ENCODE assay signal across 19 cellular contexts in the genomic region with DNA sequence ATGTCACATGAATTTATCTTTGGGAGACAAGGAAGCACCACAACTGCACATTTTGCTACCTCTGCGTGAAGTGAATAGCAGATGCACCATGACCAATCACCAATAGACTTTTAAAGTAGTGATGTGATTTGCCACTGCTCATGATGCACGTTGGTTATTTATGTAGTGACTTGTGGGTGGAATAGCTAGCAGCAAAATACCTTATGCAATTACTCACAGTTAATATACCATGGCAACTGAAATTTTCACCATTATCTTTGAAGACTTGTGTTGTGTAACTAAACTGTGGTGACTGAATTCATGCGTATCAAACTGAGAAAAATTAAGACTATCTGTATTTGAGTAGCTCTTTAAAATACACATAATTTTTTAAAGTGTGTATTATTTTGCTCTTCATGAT. TPM values are rescaled to one million over a fixed set of nuclear protein-coding genes. Genes with fewer than 3 reads are reported as not detected.
DNase-seq lines count a peak whose midpoint lies in the region; ATAC-seq, FAIRE-seq and TF ChIP-seq lines count a peak whose summit lies in the region.
"Had no signal": no experiment of that assay in that cellular context is flagged by ENCODE, and none has a peak within 500 bp of the region (broad histone marks: within the 10 kb centered on the region; RNA-seq: fewer than 3 reads in every experiment).

No MANE protein-coding gene starts in this region.

- H3K36me3 Mint-ChIP-seq in astrocyte (ENCODE audit: low read depth, unreplicated experiment), result no peaks in the 10 kb centered on the region

- no peaks in the 10 kb centered on the region for H3K4me1 ChIP-seq in astrocyte (ENCODE audit: insufficient read depth, low read length)
- no peaks in the 10 kb centered on the region for H3K4me1 ChIP-seq in stomach
- H3K4me1 ChIP-seq in psoas muscle, result no peaks in the 10 kb centered on the region

- 75 to 89% (median 88%) methylated on average over 3 of the region's 3 CpGs for WGBS in stomach, 5 donors
- 49 to 57% (median 53%) methylated on average over 3 of the region's 3 CpGs for WGBS in psoas muscle, 3 donors

- no peak overlapping the region for H3K27ac ChIP-seq in astrocyte (ENCODE audit: low read depth, low read length)
- no peak overlapping the region for H3K27ac ChIP-seq in stomach
- no peak overlapping the region for H3K27ac ChIP-seq in psoas muscle
- H3K27ac ChIP-seq: esophagus muscularis mucosa had no signal

- H3K9me3 ChIP-seq in astrocyte (ENCODE audit: insufficient read depth, low read depth, low read length), result no peaks in the 10 kb centered on the region
- no peaks in the 10 kb centered on the region for H3K9me3 ChIP-seq in stomach
- H3K9me3 ChIP-seq in psoas muscle, result no peaks in the 10 kb centered on the region
- H3K9me3 ChIP-seq: esophagus muscularis mucosa had no signal

- no peak overlapping the region for H3K4me3 ChIP-seq in astrocyte (ENCODE audit: insufficient read depth, low read depth, low read length)
- no peak overlapping the region for H3K4me3 ChIP-seq in stomach
- H3K4me3 ChIP-seq in psoas muscle, result no peak overlapping the region
- H3K4me3 ChIP-seq: esophagus muscularis mucosa had no signal

- no peaks in the 10 kb centered on the region for H3K27me3 Mint-ChIP-seq in astrocyte (ENCODE audit: low read depth, unreplicated experiment)
- H3K27me3 Mint-ChIP-seq: activated T-helper 17 cell treated with anti-CD3 and anti-CD28 coated beads, Interleukin-2, amount 50 U/mL, for 72 hours had no signal

- H3K27me3 ChIP-seq in astrocyte (ENCODE audit: insufficient read depth, low read length), result no peaks in the 10 kb centered on the region
- H3K27me3 ChIP-seq in stomach, result no peaks in the 10 kb centered on the region
- H3K27me3 ChIP-seq in psoas muscle (ENCODE audit: insufficient read depth in 3 of 3, low read length in 2 of 3), result no peaks in the 10 kb centered on the region
- H3K27me3 ChIP-seq: esophagus muscularis mucosa had no signal

- H4K20me1 ChIP-seq in astrocyte (ENCODE audit: insufficient read depth, low read length), result no peaks in the 10 kb centered on the region

- ATAC-seq in psoas muscle, result no peak
- ATAC-seq: activated T-helper 17 cell treated with anti-CD3 and anti-CD28 coated beads, Interleukin-2, amount 50 U/mL, for 72 hours; left ventricle myocardium superior had no signal

- no peaks in the 10 kb centered on the region for H3K36me3 ChIP-seq in astrocyte (ENCODE audit: insufficient read depth, low read length)
- H3K36me3 ChIP-seq in stomach, result no peaks in the 10 kb centered on the region
- H3K36me3 ChIP-seq in psoas muscle (ENCODE audit: insufficient read depth in 1 of 2, low read depth in 1 of 2), result no peaks in the 10 kb centered on the region
- H3K36me3 ChIP-seq: esophagus muscularis mucosa had no signal

- no peak overlapping the region for H3K9ac ChIP-seq in astrocyte (ENCODE audit: low read length)

- TF ChIP-seq CTCF in astrocyte (IDR thresholded peaks at IDR 0.05; ENCODE audit: insufficient read depth, low read depth, low read length), result no peak
- TF ChIP-seq CTCF in stomach (IDR thresholded peaks at IDR 0.05), result no peak
- no peak for TF ChIP-seq CTCF in psoas muscle (IDR thresholded peaks at IDR 0.05)

- no peak for TF ChIP-seq EP300 in stomach (IDR thresholded peaks at IDR 0.05)

- no peaks in the 10 kb centered on the region for H3K9me3 Mint-ChIP-seq in astrocyte (ENCODE audit: unreplicated experiment)
- H3K9me3 Mint-ChIP-seq: activated T-helper 17 cell treated with anti-CD3 and anti-CD28 coated beads, Interleukin-2, amount 50 U/mL, for 72 hours had no signal

- FAIRE-seq in astrocyte (lab: Jason Lieb, UNC), result no peak
- FAIRE-seq: urothelium cell line had no signal

- H3K4me3 Mint-ChIP-seq in astrocyte (ENCODE audit: unreplicated experiment), result no peak overlapping the region
- H3K4me3 Mint-ChIP-seq: activated T-helper 17 cell treated with anti-CD3 and anti-CD28 coated beads, Interleukin-2, amount 50 U/mL, for 72 hours had no signal

- intact Hi-C loops in stomach (cut with DNase I; ENCODE audit: low total_unique reads) (no loop called here), psoas muscle (cut with DNase I) (loop anchor here in 1 of 2 donors (10.0 kb wide), 1 partner anchor 170 kb away; no protein-coding TSS in a partner anchor)

- H3K27ac Mint-ChIP-seq in astrocyte (ENCODE audit: unreplicated experiment), result no peak overlapping the region
- H3K27ac Mint-ChIP-seq: activated T-helper 17 cell treated with anti-CD3 and anti-CD28 coated beads, Interleukin-2, amount 50 U/mL, for 72 hours had no signal

- no peak overlapping the region for H2AFZ ChIP-seq in astrocyte (ENCODE audit: low read depth, low read length)

- TF ChIP-seq POLR2A in stomach (IDR thresholded peaks at IDR 0.05), result no peak

- no peaks in the 10 kb centered on the region for H3K79me2 ChIP-seq in astrocyte (ENCODE audit: insufficient read depth, low read length)

- DNase-seq in AG08396 (ENCODE audit: low spot score) (peak; percentile 5), MV-4-11 (lab: John Stamatoyannopoulos, UW) (peak; percentile 35), astrocyte (ENCODE audit: low read depth) (peak; percentile 20), iris pigment epithelial cell (ENCODE audit: low read depth) (peak; percentile 42), NCI-H446 treated with DMSO at 0.1 percent for 48 hours (lab: John Stamatoyannopoulos, UW) (no peak), stomach (no peak), psoas muscle (no peak)
- no peak for DNase-seq in activated CD8-positive, alpha-beta memory T cell treated with anti-CD3 and anti-CD28 coated beads for 24 hours
- DNase-seq: amygdala; Calu3; dermis blood vessel endothelial cell; Karpas-422; left ventricle myocardium superior; NCI-H146; stimulated activated naive CD4-positive, alpha-beta T cell had no signal

- no peaks in the 10 kb centered on the region for H3K4me1 Mint-ChIP-seq in astrocyte (ENCODE audit: low read depth, unreplicated experiment)
- H3K4me1 Mint-ChIP-seq: activated T-helper 17 cell treated with anti-CD3 and anti-CD28 coated beads, Interleukin-2, amount 50 U/mL, for 72 hours had no signal

- no peak overlapping the region for H3K4me2 ChIP-seq in astrocyte (ENCODE audit: low read length)

RNA-seq across cellular contexts. Expression of gene TUSC1, which starts 46.2 kb away (rescaled TPM):
- total RNA-seq in astrocyte (1.9 and 2.7 TPM in 2 replicates), stomach (100 to 1,000 TPM in 1 of 5 donors, 10 to 100 TPM in 3, under 1 TPM in 1; 0.58 to 143 (median 15.8) TPM), psoas muscle (1 to 10 TPM; 5.4 to 8.3 (median 5.9) TPM)
- polyA plus RNA-seq in stomach (10 to 100 TPM in 2 of 3 donors, 1 to 10 TPM in 1; 9.9 to 10.5 (median 10.4) TPM), psoas muscle (10 to 100 TPM in 1 of 3 donors, 1 to 10 TPM in 2; 7.0 to 12.4 (median 7.1) TPM)
- total RNA-seq: activated CD8-positive, alpha-beta memory T cell treated with anti-CD3 and anti-CD28 coated beads for 36 hours; activated T-helper 17 cell treated with anti-CD3 and anti-CD28 coated beads, Interleukin-2, amount 50 U/mL, for 72 hours had no signal

Comparison
In these comparisons a context has a peak if more than half of its experiments do, and no peak if none do; other contexts are left out.
1. DNase-seq: peak in AG08396 (single experiment), MV-4-11 (single experiment), astrocyte (single experiment) and iris pigment epithelial cell (single experiment); none in NCI-H446 treated with DMSO at 0.1 percent for 48 hours (single experiment), activated CD8-positive, alpha-beta memory T cell treated with anti-CD3 and anti-CD28 coated beads for 24 hours (single experiment), stomach (single experiment) and psoas muscle (0 of 2).